Comparison of ENCODE assay signal across 1 cellular context in genomic region chr11:119584193-119585037, GRCh38.
TF ChIP-seq lines count a peak whose summit lies in the region.

No MANE protein-coding gene starts in this region.

TF ChIP-seq in HCT116, 20 proteins besides CTCF, POLR2A, EP300 and RAD21 (continued from another document):
- no peak for TF ChIP-seq FOSL1 (IDR thresholded peaks at IDR 0.05; ENCODE audit: low read depth)
